8 cellular contexts compared by ENCODE assay signal in genomic region chr7:2633538-2634264, GRCh38.
A peak's percentile ranks its signal among the peaks of the same experiment; 100 is the strongest.
DNase-seq lines count a peak whose midpoint lies in the region; ATAC-seq and TF ChIP-seq lines count a peak whose summit lies in the region.

No MANE protein-coding gene starts in this region.

- WGBS in iPS DF 6.9 (ENCODE audit: insufficient coverage, insufficient read length) = no CpG with 5 or more reads among the region's 22 CpGs

- peak overlapping the region; percentile 93 for H3K4me3 ChIP-seq in GM06990 (replicated peaks; ENCODE audit: low read depth, low read length)
- peak overlapping the region; percentile 64; the same call in 1 of the 2 replicates for H3K4me3 ChIP-seq in iPS DF 6.9 (ENCODE audit: low read length)
- H3K4me3 ChIP-seq in skeletal muscle cell (ENCODE audit: low read depth, low read length) = peak overlapping the region; percentile 89

- ATAC-seq in HG02623 (IDR thresholded peaks at IDR 0.05; ENCODE audit: unreplicated experiment) (no peak), HG03457 (IDR thresholded peaks at IDR 0.05; ENCODE audit: unreplicated experiment) (no peak)

- H3K4me1 ChIP-seq in iPS DF 6.9 (ENCODE audit: control insufficient read depth, insufficient read depth, low read length) = peaks cover 6% of the 10 kb centered on the region; the same call in 1 of the 2 replicates

- H3K27ac ChIP-seq in angular gyrus (ENCODE audit: low read depth, low read length) = peak overlapping the region; percentile 77
- no peak overlapping the region for H3K27ac ChIP-seq in iPS DF 6.9 (ENCODE audit: low read length)

- H3K27me3 ChIP-seq in GM06990 (replicated peaks; ENCODE audit: control insufficient read depth, insufficient read depth, low read length) = no peaks in the 10 kb centered on the region
- no peaks in the 10 kb centered on the region for H3K27me3 ChIP-seq in iPS DF 6.9 (ENCODE audit: control insufficient read depth, insufficient read depth, low read length)

- DNase-seq in GM06990 (ENCODE audit: extremely low read depth, insufficient read length) = no peak
- DNase-seq in OCI-M1 (lab: John Stamatoyannopoulos, UW) = peak; percentile 6
- no peak for DNase-seq in iPS DF 6.9 (ENCODE audit: low read depth, low spot score)
- DNase-seq in skeletal muscle cell (ENCODE audit: low read depth) = peak; percentile 63
- no peak for DNase-seq in NCI-H774 (lab: John Stamatoyannopoulos, UW)

- no peaks in the 10 kb centered on the region for H3K9me3 ChIP-seq in iPS DF 6.9 (ENCODE audit: control insufficient read depth, insufficient read depth, low read length)

- H3K36me3 ChIP-seq in GM06990 (ENCODE audit: control insufficient read depth, insufficient read depth, low read length) (no peaks in the 10 kb centered on the region), iPS DF 6.9 (ENCODE audit: control insufficient read depth, insufficient read depth, low read length) (0 out of 2 replicates have a peak, but pooled peaks cover 2% of the 10 kb centered on the region)

- no peak for TF ChIP-seq CTCF in GM06990 (IDR thresholded peaks at IDR 0.05; ENCODE audit: insufficient read depth, low read length, poor library complexity, severe bottlenecking)

Comparison
In these comparisons a context has a peak if more than half of its experiments do, and no peak if none do; other contexts are left out.
1. DNase-seq: peak in OCI-M1 (single experiment) and skeletal muscle cell (single experiment); none in GM06990 (single experiment), iPS DF 6.9 (single experiment) and NCI-H774 (single experiment).
2. Peak in every context shown above with its lines, with median percentiles within 50 percentile points of each other: H3K4me3 ChIP-seq.